ENCODE assay signal across 8 cellular contexts in genomic region chr2:44955593-44956449, GRCh38.
DNase-seq lines count a peak whose midpoint lies in the region; ATAC-seq and TF ChIP-seq lines count a peak whose summit lies in the region.

No MANE protein-coding gene starts in this region.

- peak; percentile 81 for ATAC-seq in HG02642 (IDR thresholded peaks at IDR 0.05; ENCODE audit: poor library complexity, unreplicated experiment)
- ATAC-seq in GM21717 (IDR thresholded peaks at IDR 0.05; ENCODE audit: unreplicated experiment): no peak

- peak; percentile 63 for DNase-seq in EH (ENCODE audit: low read depth)
- peak; percentile 81 for DNase-seq in NCI-H2171 (lab: John Stamatoyannopoulos, UW)
- peak; percentile 62 to 74 for DNase-seq in T47D (ENCODE audit: low read depth in 1 of 2, low spot score in 1 of 2)
- DNase-seq in iris pigment epithelial cell (ENCODE audit: low read depth): peak; percentile 71
- peak; percentile 60 to 74 for DNase-seq in stimulated activated CD4-positive, alpha-beta T cell treated with anti-CD3 and anti-CD28 coated beads, Interleukin-15, amount 100 ng/mL, for 48 hours (ENCODE audit: low read depth in 2 of 2)

- TF ChIP-seq CTCF in WI38 (IDR thresholded peaks at IDR 0.05; ENCODE audit: low read depth, low read length): peak; percentile 79

- H3K4me3 ChIP-seq in WI38 (ENCODE audit: low read depth, low read length): no peak overlapping the region

- in situ Hi-C loops in T47D (cut with HindIII; ENCODE audit: low pct_unique_long_range_greater_than_20kb, low sequenced_read_pairs): no loop called here
